ENCODE assay signal across 1 cellular context in genomic region chr3:112874725-112875124, GRCh38.
TF ChIP-seq lines count a peak whose summit lies in the region.

No MANE protein-coding gene starts in this region.

TF ChIP-seq in GM23338, 12 proteins besides CTCF, POLR2A, EP300 and RAD21 (continued from another document):
- no peak for TF ChIP-seq ETS1 (IDR thresholded peaks at IDR 0.05)
- TF ChIP-seq JUNB (IDR thresholded peaks at IDR 0.05; ENCODE audit: unreplicated experiment) = no peak
- TF ChIP-seq STAT1 (IDR thresholded peaks at IDR 0.05; ENCODE audit: unreplicated experiment) = no peak
- no peak for TF ChIP-seq CREB1 (CRISPR knock-in tag; IDR thresholded peaks at IDR 0.05; ENCODE audit: low read depth)
- TF ChIP-seq EZH2 (IDR thresholded peaks at IDR 0.05; ENCODE audit: low read depth, unreplicated experiment) = no peak
- TF ChIP-seq ZNF462 (CRISPR knock-in tag; IDR thresholded peaks at IDR 0.05) = no peak
